13 cellular contexts compared by ENCODE assay signal in genomic region chr15:100966997-100967396, GRCh38.
DNase-seq lines count a peak whose midpoint lies in the region; ATAC-seq lines count a peak whose summit lies in the region.
"Had no signal": no experiment of that assay in that cellular context is flagged by ENCODE, and none has a peak within 500 bp of the region (broad histone marks: within the 10 kb centered on the region; RNA-seq: fewer than 3 reads in every experiment).

No MANE protein-coding gene starts in this region.

- DNase-seq in glomerular visceral epithelial cell (ENCODE audit: extremely low spot score): peak; percentile 61
- DNase-seq in GF-D8 (lab: John Stamatoyannopoulos, UW): no peak
- DNase-seq in activated naive CD4-positive, alpha-beta T cell treated with anti-CD3 and anti-CD28 coated beads, Interleukin-2, amount 50 U/mL, for 16 hours: no peak
- no peak for DNase-seq in GDM1 (lab: John Stamatoyannopoulos, UW)
- no peak for DNase-seq in NCI-H446 treated with DMSO at 0.1 percent for 48 hours (lab: John Stamatoyannopoulos, UW)
- DNase-seq: adrenal gland; DMS79 treated with DMSO at 0.1 percent for 48 hours; NCI-H2029 treated with DMSO at 0.1 percent for 48 hours; NK-92 treated with Interleukin-12 subunit alpha and Interleukin-12 subunit beta, amount 100 ng/mL, for 24 hours had no signal

- peak; percentile 57 for ATAC-seq in GM18867 (IDR thresholded peaks at IDR 0.05; ENCODE audit: unreplicated experiment)
- ATAC-seq in GM21447 (IDR thresholded peaks at IDR 0.05; ENCODE audit: unreplicated experiment): peak; percentile 88
- peak; percentile 85 for ATAC-seq in HG03108 (IDR thresholded peaks at IDR 0.05; ENCODE audit: unreplicated experiment)
- ATAC-seq: esophagus mucosa had no signal
